In genomic region chr17:70024253-70024652, GRCh38 we compare ENCODE assay signal across 29 cellular contexts. TPM values are rescaled to one million over a fixed set of nuclear protein-coding genes. Genes with fewer than 3 reads are reported as not detected.
"Had no signal": no experiment of that assay in that cellular context is flagged by ENCODE, and none has a peak within 500 bp of the region (broad histone marks: within the 10 kb centered on the region; RNA-seq: fewer than 3 reads in every experiment).

No MANE protein-coding gene starts in this region.

- H3K4me3 ChIP-seq: coronary artery, dorsolateral prefrontal cortex, esophagus squamous epithelium, gastroesophageal sphincter, heart left ventricle, hepatocyte, left lung, lower lobe of right lung, mucosa of descending colon had no signal

- H3K27ac Mint-ChIP-seq: endodermal cell, immature natural killer cell, mesothelial cell of epicardium, naive B cell had no signal

- H2AFZ ChIP-seq: hepatocyte had no signal

- H3K4me2 ChIP-seq: hepatocyte had no signal

- H3K4me1 ChIP-seq: foreskin keratinocyte, left lung, lower lobe of right lung had no signal

- H3K9me3 Mint-ChIP-seq: endodermal cell had no signal

- H3K36me3 Mint-ChIP-seq: immature natural killer cell, naive B cell had no signal

- H3K36me3 ChIP-seq: esophagus squamous epithelium, gastroesophageal sphincter, heart left ventricle, left lung, lower lobe of right lung had no signal

- H3K27ac ChIP-seq: coronary artery, dorsolateral prefrontal cortex, epithelial cell of prostate, esophagus squamous epithelium, foreskin keratinocyte, gastroesophageal sphincter, heart left ventricle, hepatocyte, left lung, lower lobe of right lung had no signal

- H3K27me3 ChIP-seq: dorsolateral prefrontal cortex, esophagus squamous epithelium, gastroesophageal sphincter, heart left ventricle, hepatocyte, left lung had no signal

- DNase-seq: dermis blood vessel endothelial cell; dorsolateral prefrontal cortex; effector CD4-positive, alpha-beta T cell; effector memory CD4-positive, alpha-beta T cell; endodermal cell; erythroblast; esophagus squamous epithelium; foreskin keratinocyte; heart left ventricle; hypothalamus; immature natural killer cell; left cardiac atrium; left ventricle myocardium superior; lower lobe of right lung; mesenchymal stem cell; mucosa of descending colon; naive B cell had no signal

- H3K4me1 Mint-ChIP-seq: endodermal cell, immature natural killer cell, naive B cell had no signal

- H3K27me3 Mint-ChIP-seq: naive B cell had no signal

- ATAC-seq: esophagus mucosa, foreskin keratinocyte, gastroesophageal sphincter, heart left ventricle, left cardiac atrium, left lung, left ventricle myocardium superior, lower lobe of right lung, mucosa of descending colon had no signal

- H3K9me3 ChIP-seq: esophagus squamous epithelium, gastroesophageal sphincter, lower lobe of right lung, mucosa of descending colon had no signal

- H3K79me2 ChIP-seq: hepatocyte had no signal

- H3K4me3 Mint-ChIP-seq: endodermal cell, immature natural killer cell, mesothelial cell of epicardium, naive B cell had no signal

RNA-seq across cellular contexts. Expression of gene KCNJ16, which starts 50.8 kb away (rescaled TPM):
- total RNA-seq: esophagus mucosa, fibroblast of lung, foreskin keratinocyte, left cardiac atrium, left ventricle myocardium superior, lung microvascular endothelial cell, mesenteric fat pad, myocyte had no signal
- polyA plus RNA-seq: fibroblast of lung, foreskin keratinocyte, immature natural killer cell, keratinocyte had no signal
